In genomic region chr7:155877167-155877566, GRCh38 we compare ENCODE assay signal across 35 cellular contexts.
"Had no signal": no experiment of that assay in that cellular context is flagged by ENCODE, and none has a peak within 500 bp of the region (broad histone marks: within the 10 kb centered on the region; RNA-seq: fewer than 3 reads in every experiment).

No MANE protein-coding gene starts in this region.

- H3K36me3 ChIP-seq: MG63 had no signal

- H3K27ac ChIP-seq: KMS-11 had no signal

- H3K4me3 ChIP-seq: MG63 had no signal

- H3K9me3 ChIP-seq: MG63 had no signal

- H3K27me3 ChIP-seq: MG63 had no signal

- H3K9ac ChIP-seq: KMS-11 had no signal

- H3K4me2 ChIP-seq: KMS-11 had no signal

- DNase-seq: Karpas-422, Kasumi-1, KBM-7, KG1, MG63, MM.1S, MV-4-11, NCI-H1048, NCI-H1092, NCI-H1092 treated with DMSO at 0.1 percent for 48 hours, NCI-H1105, NCI-H1105 treated with DMSO at 0.1 percent for 48 hours, NCI-H1417, NCI-H1417 treated with DMSO at 0.1 percent for 48 hours, NCI-H1436, NCI-H1436 treated with DMSO at 0.1 percent for 48 hours, NCI-H146, NCI-H1694, NCI-H1694 treated with DMSO at 0.1 percent for 48 hours, NCI-H187, NCI-H187 treated with DMSO at 0.1 percent for 48 hours, NCI-H1930, NCI-H2029, NCI-H2029 treated with DMSO at 0.1 percent for 48 hours, NCI-H2081, NCI-H2081 treated with DMSO at 0.1 percent for 48 hours, NCI-H2107, NCI-H2171, NCI-H2171 treated with DMSO at 0.1 percent for 48 hours, NCI-H2227 treated with DMSO at 0.1 percent for 48 hours, NCI-H226, NCI-H345, NCI-H446, NCI-H446 treated with DMSO at 0.1 percent for 48 hours had no signal
